Comparison of ENCODE assay signal across 8 cellular contexts in the genomic region with DNA sequence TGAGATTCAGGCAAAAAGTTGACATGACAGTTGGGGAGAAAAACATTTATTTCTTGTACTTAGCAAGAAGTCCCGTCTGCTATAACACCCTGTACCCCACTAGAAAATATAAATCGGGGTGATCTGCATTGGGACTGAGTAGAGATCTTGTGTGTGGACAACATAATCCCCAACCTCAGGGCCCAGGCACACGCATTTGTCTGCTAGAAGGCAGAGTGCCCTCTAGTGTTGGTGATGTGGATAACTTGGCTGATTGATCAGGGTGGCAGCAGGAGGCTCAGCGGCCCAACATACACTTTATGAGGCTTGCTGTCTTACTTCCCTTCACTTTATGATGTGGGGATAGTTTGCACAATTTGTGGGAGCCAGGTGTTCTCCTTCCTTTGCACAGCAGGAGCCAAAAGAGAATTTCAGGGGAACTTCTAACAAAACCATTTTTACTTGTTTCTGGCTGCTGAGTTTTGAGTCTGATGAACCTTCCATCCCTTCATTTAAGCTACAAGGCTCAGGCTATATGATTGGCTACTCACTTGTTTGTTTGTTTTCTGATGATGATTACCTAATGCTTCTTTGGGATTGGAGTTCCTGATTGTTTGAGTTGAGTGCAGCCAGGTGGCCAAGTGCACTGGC.
DNase-seq lines count a peak whose midpoint lies in the region; ATAC-seq and TF ChIP-seq lines count a peak whose summit lies in the region.

No MANE protein-coding gene starts in this region.

- no peak overlapping the region for H2AFZ ChIP-seq in smooth muscle cell (ENCODE audit: low read depth)

- no peak overlapping the region for H3K4me3 ChIP-seq in smooth muscle cell

- peak; percentile 72 for ATAC-seq in GM18870 (IDR thresholded peaks at IDR 0.05; ENCODE audit: unreplicated experiment)
- peak; percentile 70 for ATAC-seq in HG03025 (IDR thresholded peaks at IDR 0.05; ENCODE audit: low FRiP score, unreplicated experiment)
- ATAC-seq in activated T-cell treated with anti-CD3 and anti-CD28 coated beads, Interleukin-2, amount 50 U/mL, for 72 hours (replicated peaks in 1 of 2): peak; percentile 25 to 30
- peak; percentile 75 for ATAC-seq in left ventricle myocardium superior
- no peak for ATAC-seq in GM21447 (IDR thresholded peaks at IDR 0.05; ENCODE audit: unreplicated experiment)

- WGBS in smooth muscle cell (ENCODE audit: low lambda C conversion rate): 17% methylated on average over 4 of the region's 4 CpGs

- H3K27me3 ChIP-seq in smooth muscle cell (ENCODE audit: low read depth): no peaks in the 10 kb centered on the region

- no peak overlapping the region for H3K9ac ChIP-seq in smooth muscle cell (ENCODE audit: low read depth)

- peak; percentile 55 for TF ChIP-seq CTCF in smooth muscle cell (IDR thresholded peaks at IDR 0.05; ENCODE audit: borderline replicate concordance, insufficient read depth, poor library complexity, severe bottlenecking)

- H3K79me2 ChIP-seq in smooth muscle cell (ENCODE audit: low read depth): no peaks in the 10 kb centered on the region

- no peaks in the 10 kb centered on the region for H4K20me1 ChIP-seq in smooth muscle cell (ENCODE audit: low read depth)

- no peak overlapping the region for H3K4me3 Mint-ChIP-seq in activated T-cell treated with anti-CD3 and anti-CD28 coated beads, Interleukin-2, amount 50 U/mL, for 72 hours

- no peaks in the 10 kb centered on the region for H3K9me3 ChIP-seq in smooth muscle cell (replicated peaks; ENCODE audit: low read depth)

- intact Hi-C loops in left ventricle myocardium superior (cut with micrococcal nuclease): loop anchor here (5.0 to 10.0 kb wide), 2 partner anchors 262 to 484 kb away; no protein-coding TSS in a partner anchor

- peaks cover 21% of the 10 kb centered on the region for H3K4me1 Mint-ChIP-seq in activated T-cell treated with anti-CD3 and anti-CD28 coated beads, Interleukin-2, amount 50 U/mL, for 72 hours (ENCODE audit: low read depth)

- no peak overlapping the region for H3K27ac Mint-ChIP-seq in activated T-cell treated with anti-CD3 and anti-CD28 coated beads, Interleukin-2, amount 50 U/mL, for 72 hours

- H3K36me3 Mint-ChIP-seq in activated T-cell treated with anti-CD3 and anti-CD28 coated beads, Interleukin-2, amount 50 U/mL, for 72 hours (ENCODE audit: insufficient read depth in 2 of 2): no peaks in the 10 kb centered on the region

- no peaks in the 10 kb centered on the region for H3K36me3 ChIP-seq in smooth muscle cell (ENCODE audit: low read depth)

- H3K27ac ChIP-seq in smooth muscle cell (ENCODE audit: low read depth): no peak overlapping the region

- no peaks in the 10 kb centered on the region for H3K4me1 ChIP-seq in smooth muscle cell (ENCODE audit: low read depth)

- no peaks in the 10 kb centered on the region for H3K9me3 Mint-ChIP-seq in activated T-cell treated with anti-CD3 and anti-CD28 coated beads, Interleukin-2, amount 50 U/mL, for 72 hours

- DNase-seq in COR-L47 (lab: John Stamatoyannopoulos, UW) (peak; percentile 70), NCI-H2196 treated with DMSO at 0.1 percent for 48 hours (lab: John Stamatoyannopoulos, UW; ENCODE audit: unreplicated experiment) (peak; percentile 55), left ventricle myocardium superior (peak; percentile 41), smooth muscle cell (lab: John Stamatoyannopoulos, UW; ENCODE audit: unreplicated experiment) (no peak)
- peak; percentile 53 for DNase-seq in activated T-cell treated with anti-CD3 and anti-CD28 coated beads, Interleukin-2, amount 50 U/mL, for 72 hours

- peaks cover 28% of the 10 kb centered on the region for H3K27me3 Mint-ChIP-seq in activated T-cell treated with anti-CD3 and anti-CD28 coated beads, Interleukin-2, amount 50 U/mL, for 72 hours (ENCODE audit: low read depth)

- H3K4me2 ChIP-seq in smooth muscle cell: no peak overlapping the region

- no peaks in the 10 kb centered on the region for H3F3A ChIP-seq in smooth muscle cell (ENCODE audit: low read depth)
